ENCODE assay signal across 23 cellular contexts in genomic region chr1:147109041-147109440, GRCh38.
A peak's percentile ranks its signal among the peaks of the same experiment; 100 is the strongest.
DNase-seq lines count a peak whose midpoint lies in the region; ATAC-seq and TF ChIP-seq lines count a peak whose summit lies in the region.
"Had no signal": no experiment of that assay in that cellular context is flagged by ENCODE, and none has a peak within 500 bp of the region (broad histone marks: within the 10 kb centered on the region; RNA-seq: fewer than 3 reads in every experiment).

No MANE protein-coding gene starts in this region.

- no peaks in the 10 kb centered on the region for H3K27me3 ChIP-seq in GM23338 (ENCODE audit: insufficient read depth)
- H3K27me3 ChIP-seq: colonic mucosa had no signal

- no peaks in the 10 kb centered on the region for H4K20me1 ChIP-seq in GM23338 (replicated peaks; ENCODE audit: insufficient read depth)

- H3K4me3 Mint-ChIP-seq in GM23338 = no peak overlapping the region
- H3K4me3 Mint-ChIP-seq: mesothelial cell of epicardium, nephron had no signal

- no peak overlapping the region for H3K4me2 ChIP-seq in GM23338

- H3K9me2 ChIP-seq in GM23338 (ENCODE audit: insufficient read depth) = 0 out of 2 replicates have a peak, but pooled peaks cover 3% of the 10 kb centered on the region

- no peak overlapping the region for H3K27ac Mint-ChIP-seq in GM23338
- H3K27ac Mint-ChIP-seq: mesothelial cell of epicardium, nephron had no signal

- no peaks in the 10 kb centered on the region for H3F3A ChIP-seq in GM23338 (replicated peaks; ENCODE audit: low read depth)

- no peaks in the 10 kb centered on the region for H3K9me3 Mint-ChIP-seq in GM23338
- H3K9me3 Mint-ChIP-seq: mesothelial cell of epicardium, nephron had no signal

- no peaks in the 10 kb centered on the region for H3K36me3 Mint-ChIP-seq in GM23338 (ENCODE audit: low read depth)
- H3K36me3 Mint-ChIP-seq: CD4-positive, CD25-positive, alpha-beta regulatory T cell; mesothelial cell of epicardium had no signal

- H3K27me3 Mint-ChIP-seq in GM23338 (ENCODE audit: insufficient read depth, low read depth, poor library complexity) = peaks cover 2% of the 10 kb centered on the region

- TF ChIP-seq CTCF in C4-2B (conservative IDR thresholded peaks at IDR 0.05) (no peak), GM23338 (conservative IDR thresholded peaks at IDR 0.05; ENCODE audit: low read depth in 2 of 2) (no peak)

- no peaks in the 10 kb centered on the region for H3K79me2 ChIP-seq in GM23338 (replicated peaks; ENCODE audit: insufficient read depth)
- H3K79me2 ChIP-seq: parathyroid adenoma had no signal

- DNase-seq in inferior parietal cortex (ENCODE audit: extremely low spot score) (no peak), GM23338 (ENCODE audit: low spot score) (no peak), NCI-H1417 (lab: John Stamatoyannopoulos, UW) (no peak)
- DNase-seq in activated CD8-positive, alpha-beta memory T cell treated with anti-CD3 and anti-CD28 coated beads, Interleukin-2, amount 50 U/mL, for 4 hours = no peak
- DNase-seq: activated CD4-positive, CD25-positive, alpha-beta regulatory T cell; CD4-positive, CD25-positive, alpha-beta regulatory T cell; colonic mucosa; GDM1; MM.1S; NCI-H2171 treated with DMSO at 0.1 percent for 48 hours; NCI-H526 treated with DMSO at 0.1 percent for 48 hours; stimulated activated CD4-positive, alpha-beta T cell treated with anti-CD3 and anti-CD28 coated beads, Interleukin-15, amount 100 ng/mL, for 24 hours; T1000 had no signal

- peak; percentile 71 for ATAC-seq in GM18498 (IDR thresholded peaks at IDR 0.05; ENCODE audit: unreplicated experiment)
- ATAC-seq in GM21529 (IDR thresholded peaks at IDR 0.05; ENCODE audit: unreplicated experiment) = peak; percentile 72
- peak; percentile 48 for ATAC-seq in HG03097 (IDR thresholded peaks at IDR 0.05; ENCODE audit: low FRiP score, unreplicated experiment)
- ATAC-seq in GM23338 = no peak
- ATAC-seq: sciatic nerve had no signal

- no peak overlapping the region for H3K4me3 ChIP-seq in GM23338
- H3K4me3 ChIP-seq: colonic mucosa, thoracic aorta had no signal

- no peak overlapping the region for H2AFZ ChIP-seq in GM23338

- H3K4me1 ChIP-seq in GM23338 (ENCODE audit: insufficient read depth) = no peaks in the 10 kb centered on the region
- H3K4me1 ChIP-seq: colonic mucosa, parathyroid adenoma had no signal

- no peaks in the 10 kb centered on the region for H3K4me1 Mint-ChIP-seq in GM23338
- H3K4me1 Mint-ChIP-seq: CD4-positive, CD25-positive, alpha-beta regulatory T cell; nephron had no signal

- no peaks in the 10 kb centered on the region for H3K36me3 ChIP-seq in GM23338 (ENCODE audit: insufficient read depth)
- H3K36me3 ChIP-seq: colonic mucosa, thoracic aorta had no signal

- H3K27ac ChIP-seq in C4-2B = peak overlapping the region; percentile 67
- H3K27ac ChIP-seq in GM23338 (ENCODE audit: low read depth) = no peak overlapping the region
- H3K27ac ChIP-seq: colonic mucosa, parathyroid adenoma, RWPE1, thoracic aorta had no signal

TF ChIP-seq in GM23338, 12 proteins besides CTCF, POLR2A, EP300 and RAD21 (continues in another document):
- TF ChIP-seq EZH2phosphoT487 (IDR thresholded peaks at IDR 0.05; ENCODE audit: unreplicated experiment) = no peak
- no peak for TF ChIP-seq ZNF331 (CRISPR knock-in tag; IDR thresholded peaks at IDR 0.05; ENCODE audit: low read depth)
- no peak for TF ChIP-seq ETS1 (IDR thresholded peaks at IDR 0.05)
- no peak for TF ChIP-seq POLR2AphosphoS5 (IDR thresholded peaks at IDR 0.05; ENCODE audit: low read depth)
- no peak for TF ChIP-seq NANOG (IDR thresholded peaks at IDR 0.05; ENCODE audit: borderline replicate concordance)
- no peak for TF ChIP-seq EZH2 (IDR thresholded peaks at IDR 0.05; ENCODE audit: low read depth, unreplicated experiment)
- no peak for TF ChIP-seq CREB1 (CRISPR knock-in tag; IDR thresholded peaks at IDR 0.05; ENCODE audit: low read depth)
- TF ChIP-seq, protein P1, sequence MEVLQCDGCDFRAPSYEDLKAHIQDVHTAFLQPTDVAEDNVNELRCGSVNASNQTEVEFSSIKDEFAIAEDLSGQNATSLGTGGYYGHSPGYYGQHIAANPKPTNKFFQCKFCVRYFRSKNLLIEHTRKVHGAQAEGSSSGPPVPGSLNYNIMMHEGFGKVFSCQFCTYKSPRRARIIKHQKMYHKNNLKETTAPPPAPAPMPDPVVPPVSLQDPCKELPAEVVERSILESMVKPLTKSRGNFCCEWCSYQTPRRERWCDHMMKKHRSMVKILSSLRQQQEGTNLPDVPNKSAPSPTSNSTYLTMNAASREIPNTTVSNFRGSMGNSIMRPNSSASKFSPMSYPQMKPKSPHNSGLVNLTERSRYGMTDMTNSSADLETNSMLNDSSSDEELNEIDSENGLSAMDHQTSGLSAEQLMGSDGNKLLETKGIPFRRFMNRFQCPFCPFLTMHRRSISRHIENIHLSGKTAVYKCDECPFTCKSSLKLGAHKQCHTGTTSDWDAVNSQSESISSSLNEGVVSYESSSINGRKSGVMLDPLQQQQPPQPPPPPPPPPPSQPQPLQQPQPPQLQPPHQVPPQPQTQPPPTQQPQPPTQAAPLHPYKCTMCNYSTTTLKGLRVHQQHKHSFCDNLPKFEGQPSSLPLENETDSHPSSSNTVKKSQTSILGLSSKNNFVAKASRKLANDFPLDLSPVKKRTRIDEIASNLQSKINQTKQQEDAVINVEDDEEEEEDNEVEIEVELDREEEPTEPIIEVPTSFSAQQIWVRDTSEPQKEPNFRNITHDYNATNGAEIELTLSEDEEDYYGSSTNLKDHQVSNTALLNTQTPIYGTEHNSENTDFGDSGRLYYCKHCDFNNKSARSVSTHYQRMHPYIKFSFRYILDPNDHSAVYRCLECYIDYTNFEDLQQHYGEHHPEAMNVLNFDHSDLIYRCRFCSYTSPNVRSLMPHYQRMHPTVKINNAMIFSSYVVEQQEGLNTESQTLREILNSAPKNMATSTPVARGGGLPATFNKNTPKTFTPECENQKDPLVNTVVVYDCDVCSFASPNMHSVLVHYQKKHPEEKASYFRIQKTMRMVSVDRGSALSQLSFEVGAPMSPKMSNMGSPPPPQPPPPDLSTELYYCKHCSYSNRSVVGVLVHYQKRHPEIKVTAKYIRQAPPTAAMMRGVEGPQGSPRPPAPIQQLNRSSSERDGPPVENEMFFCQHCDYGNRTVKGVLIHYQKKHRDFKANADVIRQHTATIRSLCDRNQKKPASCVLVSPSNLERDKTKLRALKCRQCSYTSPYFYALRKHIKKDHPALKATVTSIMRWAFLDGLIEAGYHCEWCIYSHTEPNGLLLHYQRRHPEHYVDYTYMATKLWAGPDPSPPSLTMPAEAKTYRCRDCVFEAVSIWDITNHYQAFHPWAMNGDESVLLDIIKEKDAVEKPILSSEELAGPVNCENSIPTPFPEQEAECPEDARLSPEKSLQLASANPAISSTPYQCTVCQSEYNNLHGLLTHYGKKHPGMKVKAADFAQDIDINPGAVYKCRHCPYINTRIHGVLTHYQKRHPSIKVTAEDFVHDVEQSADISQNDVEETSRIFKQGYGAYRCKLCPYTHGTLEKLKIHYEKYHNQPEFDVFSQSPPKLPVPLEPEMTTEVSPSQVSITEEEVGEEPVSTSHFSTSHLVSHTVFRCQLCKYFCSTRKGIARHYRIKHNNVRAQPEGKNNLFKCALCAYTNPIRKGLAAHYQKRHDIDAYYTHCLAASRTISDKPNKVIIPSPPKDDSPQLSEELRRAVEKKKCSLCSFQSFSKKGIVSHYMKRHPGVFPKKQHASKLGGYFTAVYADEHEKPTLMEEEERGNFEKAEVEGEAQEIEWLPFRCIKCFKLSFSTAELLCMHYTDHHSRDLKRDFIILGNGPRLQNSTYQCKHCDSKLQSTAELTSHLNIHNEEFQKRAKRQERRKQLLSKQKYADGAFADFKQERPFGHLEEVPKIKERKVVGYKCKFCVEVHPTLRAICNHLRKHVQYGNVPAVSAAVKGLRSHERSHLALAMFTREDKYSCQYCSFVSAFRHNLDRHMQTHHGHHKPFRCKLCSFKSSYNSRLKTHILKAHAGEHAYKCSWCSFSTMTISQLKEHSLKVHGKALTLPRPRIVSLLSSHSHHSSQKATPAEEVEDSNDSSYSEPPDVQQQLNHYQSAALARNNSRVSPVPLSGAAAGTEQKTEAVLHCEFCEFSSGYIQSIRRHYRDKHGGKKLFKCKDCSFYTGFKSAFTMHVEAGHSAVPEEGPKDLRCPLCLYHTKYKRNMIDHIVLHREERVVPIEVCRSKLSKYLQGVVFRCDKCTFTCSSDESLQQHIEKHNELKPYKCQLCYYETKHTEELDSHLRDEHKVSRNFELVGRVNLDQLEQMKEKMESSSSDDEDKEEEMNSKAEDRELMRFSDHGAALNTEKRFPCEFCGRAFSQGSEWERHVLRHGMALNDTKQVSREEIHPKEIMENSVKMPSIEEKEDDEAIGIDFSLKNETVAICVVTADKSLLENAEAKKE (CRISPR knock-in tag; IDR thresholded peaks at IDR 0.05) = no peak
- TF ChIP-seq STAT1 (IDR thresholded peaks at IDR 0.05; ENCODE audit: unreplicated experiment) = no peak
- no peak for TF ChIP-seq ZNF114 (CRISPR knock-in tag; IDR thresholded peaks at IDR 0.05)
- TF ChIP-seq JUNB (IDR thresholded peaks at IDR 0.05; ENCODE audit: unreplicated experiment) = no peak
